9 cellular contexts compared by ENCODE assay signal in the genomic region with DNA sequence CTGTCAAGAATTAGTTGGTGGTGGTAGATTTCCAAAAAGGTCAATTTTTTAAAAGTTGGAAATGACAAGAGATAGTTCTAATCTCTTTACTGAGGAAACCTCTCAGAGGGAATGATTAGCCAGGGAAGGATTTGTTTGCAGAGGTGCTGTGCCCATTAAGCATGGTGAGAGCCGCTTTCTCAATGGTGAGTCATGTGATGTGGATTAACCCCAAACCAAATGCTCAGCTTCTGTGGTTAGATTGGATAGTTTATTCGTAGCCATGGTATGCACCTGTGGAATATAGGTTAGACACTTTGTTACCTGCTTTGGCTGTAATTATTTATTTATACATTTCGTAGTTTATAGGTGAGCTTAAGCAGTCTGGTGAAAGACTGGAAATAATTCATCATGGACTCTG. TPM values are rescaled to one million over a fixed set of nuclear protein-coding genes. Genes with fewer than 3 reads are reported as not detected.
A peak's percentile ranks its signal among the peaks of the same experiment; 100 is the strongest.
DNase-seq lines count a peak whose midpoint lies in the region; ATAC-seq and TF ChIP-seq lines count a peak whose summit lies in the region.
"Had no signal": no experiment of that assay in that cellular context is flagged by ENCODE, and none has a peak within 500 bp of the region (broad histone marks: within the 10 kb centered on the region; RNA-seq: fewer than 3 reads in every experiment).

No MANE protein-coding gene starts in this region.

- TF ChIP-seq CTCF in fibroblast of villous mesenchyme (IDR thresholded peaks at IDR 0.05; ENCODE audit: insufficient read depth, low read depth, low read length) = no peak

- H3K4me3 ChIP-seq in fibroblast of villous mesenchyme (ENCODE audit: low read depth, low read length) = no peak overlapping the region

- peaks cover 30% of the 10 kb centered on the region for H3K36me3 Mint-ChIP-seq in activated T-cell treated with anti-CD3 and anti-CD28 coated beads, Interleukin-2, amount 50 U/mL, for 4 hours (ENCODE audit: insufficient read depth)

- no peaks in the 10 kb centered on the region for H3K27me3 Mint-ChIP-seq in activated T-cell treated with anti-CD3 and anti-CD28 coated beads, Interleukin-2, amount 50 U/mL, for 4 hours (ENCODE audit: low read depth)

- peak overlapping the region; percentile 33 for H3K4me3 Mint-ChIP-seq in activated T-cell treated with anti-CD3 and anti-CD28 coated beads, Interleukin-2, amount 50 U/mL, for 4 hours

- no peak for DNase-seq in activated T-cell treated with anti-CD3 and anti-CD28 coated beads, Interleukin-2, amount 50 U/mL, for 4 hours
- DNase-seq in activated T-cell treated with anti-CD3 and anti-CD28 coated beads, Interleukin-2, amount 50 U/mL, for 48 hours = no peak
- DNase-seq in SW480 (ENCODE audit: low spot score) = peak; percentile 83
- peak; percentile 78 for DNase-seq in fibroblast of villous mesenchyme (ENCODE audit: low read depth)
- DNase-seq in stimulated activated naive CD8-positive, alpha-beta T cell treated with anti-CD3 and anti-CD28 coated beads, Interleukin-15, Interleukin-2, amounts not matched to agents 100 U/mL and 50 U/mL, for 24 hours = no peak
- no peak for DNase-seq in epidermal melanocyte (ENCODE audit: insufficient read length, low spot score)
- no peak for DNase-seq in NCI-H187 treated with DMSO at 0.1 percent for 48 hours (lab: John Stamatoyannopoulos, UW)
- DNase-seq: RPMI8226 had no signal

- peaks cover 88% of the 10 kb centered on the region for H3K4me1 Mint-ChIP-seq in activated T-cell treated with anti-CD3 and anti-CD28 coated beads, Interleukin-2, amount 50 U/mL, for 4 hours (ENCODE audit: low read depth)

- H3K9me3 Mint-ChIP-seq in activated T-cell treated with anti-CD3 and anti-CD28 coated beads, Interleukin-2, amount 50 U/mL, for 4 hours = no peaks in the 10 kb centered on the region

- peak; percentile 79 to 82 for ATAC-seq in activated T-cell treated with anti-CD3 and anti-CD28 coated beads, Interleukin-2, amount 50 U/mL, for 4 hours
- peak; percentile 45 for ATAC-seq in stimulated activated naive CD8-positive, alpha-beta T cell treated with anti-CD3 and anti-CD28 coated beads, Interleukin-15, Interleukin-2, amounts not matched to agents 100 U/mL and 50 U/mL, for 24 hours
- no peak for ATAC-seq in HG03175 (IDR thresholded peaks at IDR 0.05; ENCODE audit: unreplicated experiment)

RNA-seq across cellular contexts. Expression of a gene that starts 7.1 kb away (rescaled TPM):
- 100 to 1,000 TPM; 448 to 486 (median 453) TPM for total RNA-seq in activated T-cell treated with anti-CD3 and anti-CD28 coated beads, Interleukin-2, amount 50 U/mL, for 4 hours
- 41.9 and 49.0 TPM in 2 replicates for total RNA-seq in fibroblast of villous mesenchyme

RNA-seq across cellular contexts. Expression of a gene that starts 38.8 kb away (rescaled TPM):
- total RNA-seq in activated T-cell treated with anti-CD3 and anti-CD28 coated beads, Interleukin-2, amount 50 U/mL, for 4 hours = 1 to 10 TPM; 6.4 to 9.5 (median 6.7) TPM
- total RNA-seq in fibroblast of villous mesenchyme = 51.8 and 70.9 TPM in 2 replicates

RNA-seq across cellular contexts. Expression of a gene that starts 50.6 kb away (rescaled TPM):
- under 1 TPM in 1 of 3 donors, not detected in 2; 0.13 TPM for total RNA-seq in activated T-cell treated with anti-CD3 and anti-CD28 coated beads, Interleukin-2, amount 50 U/mL, for 4 hours
- total RNA-seq in fibroblast of villous mesenchyme = under 0.01 TPM in 1 of 2 replicates, not detected in the other

Comparison
In these comparisons a context has a peak if more than half of its experiments do, and no peak if none do; other contexts are left out.
1. DNase-seq: peak in SW480 (single experiment) and fibroblast of villous mesenchyme (single experiment); none in activated T-cell treated with anti-CD3 and anti-CD28 coated beads, Interleukin-2, amount 50 U/mL, for 4 hours (single experiment), activated T-cell treated with anti-CD3 and anti-CD28 coated beads, Interleukin-2, amount 50 U/mL, for 48 hours (0 of 2), stimulated activated naive CD8-positive, alpha-beta T cell treated with anti-CD3 and anti-CD28 coated beads, Interleukin-15, Interleukin-2, amounts not matched to agents 100 U/mL and 50 U/mL, for 24 hours (single experiment), epidermal melanocyte (single experiment) and NCI-H187 treated with DMSO at 0.1 percent for 48 hours (single experiment).